Comparison of ENCODE assay signal across 1 cellular context in genomic region chr12:66169221-66170170, GRCh38.
TF ChIP-seq lines count a peak whose summit lies in the region.

A gene with protein sequence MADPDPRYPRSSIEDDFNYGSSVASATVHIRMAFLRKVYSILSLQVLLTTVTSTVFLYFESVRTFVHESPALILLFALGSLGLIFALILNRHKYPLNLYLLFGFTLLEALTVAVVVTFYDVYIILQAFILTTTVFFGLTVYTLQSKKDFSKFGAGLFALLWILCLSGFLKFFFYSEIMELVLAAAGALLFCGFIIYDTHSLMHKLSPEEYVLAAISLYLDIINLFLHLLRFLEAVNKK (minus strand): TSS chr12:66169996. CDS start chr12:66169951, 45 bp downstream.

TF ChIP-seq in K562, 482 proteins besides CTCF, POLR2A, EP300 and RAD21 (continued from another document and continues in another):
- TF ChIP-seq, protein P1, sequence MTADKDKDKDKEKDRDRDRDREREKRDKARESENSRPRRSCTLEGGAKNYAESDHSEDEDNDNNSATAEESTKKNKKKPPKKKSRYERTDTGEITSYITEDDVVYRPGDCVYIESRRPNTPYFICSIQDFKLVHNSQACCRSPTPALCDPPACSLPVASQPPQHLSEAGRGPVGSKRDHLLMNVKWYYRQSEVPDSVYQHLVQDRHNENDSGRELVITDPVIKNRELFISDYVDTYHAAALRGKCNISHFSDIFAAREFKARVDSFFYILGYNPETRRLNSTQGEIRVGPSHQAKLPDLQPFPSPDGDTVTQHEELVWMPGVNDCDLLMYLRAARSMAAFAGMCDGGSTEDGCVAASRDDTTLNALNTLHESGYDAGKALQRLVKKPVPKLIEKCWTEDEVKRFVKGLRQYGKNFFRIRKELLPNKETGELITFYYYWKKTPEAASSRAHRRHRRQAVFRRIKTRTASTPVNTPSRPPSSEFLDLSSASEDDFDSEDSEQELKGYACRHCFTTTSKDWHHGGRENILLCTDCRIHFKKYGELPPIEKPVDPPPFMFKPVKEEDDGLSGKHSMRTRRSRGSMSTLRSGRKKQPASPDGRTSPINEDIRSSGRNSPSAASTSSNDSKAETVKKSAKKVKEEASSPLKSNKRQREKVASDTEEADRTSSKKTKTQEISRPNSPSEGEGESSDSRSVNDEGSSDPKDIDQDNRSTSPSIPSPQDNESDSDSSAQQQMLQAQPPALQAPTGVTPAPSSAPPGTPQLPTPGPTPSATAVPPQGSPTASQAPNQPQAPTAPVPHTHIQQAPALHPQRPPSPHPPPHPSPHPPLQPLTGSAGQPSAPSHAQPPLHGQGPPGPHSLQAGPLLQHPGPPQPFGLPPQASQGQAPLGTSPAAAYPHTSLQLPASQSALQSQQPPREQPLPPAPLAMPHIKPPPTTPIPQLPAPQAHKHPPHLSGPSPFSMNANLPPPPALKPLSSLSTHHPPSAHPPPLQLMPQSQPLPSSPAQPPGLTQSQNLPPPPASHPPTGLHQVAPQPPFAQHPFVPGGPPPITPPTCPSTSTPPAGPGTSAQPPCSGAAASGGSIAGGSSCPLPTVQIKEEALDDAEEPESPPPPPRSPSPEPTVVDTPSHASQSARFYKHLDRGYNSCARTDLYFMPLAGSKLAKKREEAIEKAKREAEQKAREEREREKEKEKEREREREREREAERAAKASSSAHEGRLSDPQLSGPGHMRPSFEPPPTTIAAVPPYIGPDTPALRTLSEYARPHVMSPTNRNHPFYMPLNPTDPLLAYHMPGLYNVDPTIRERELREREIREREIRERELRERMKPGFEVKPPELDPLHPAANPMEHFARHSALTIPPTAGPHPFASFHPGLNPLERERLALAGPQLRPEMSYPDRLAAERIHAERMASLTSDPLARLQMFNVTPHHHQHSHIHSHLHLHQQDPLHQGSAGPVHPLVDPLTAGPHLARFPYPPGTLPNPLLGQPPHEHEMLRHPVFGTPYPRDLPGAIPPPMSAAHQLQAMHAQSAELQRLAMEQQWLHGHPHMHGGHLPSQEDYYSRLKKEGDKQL (CRISPR knock-in tag; IDR thresholded peaks at IDR 0.05; ENCODE audit: borderline replicate concordance), result no peak
- TF ChIP-seq, protein P2, sequence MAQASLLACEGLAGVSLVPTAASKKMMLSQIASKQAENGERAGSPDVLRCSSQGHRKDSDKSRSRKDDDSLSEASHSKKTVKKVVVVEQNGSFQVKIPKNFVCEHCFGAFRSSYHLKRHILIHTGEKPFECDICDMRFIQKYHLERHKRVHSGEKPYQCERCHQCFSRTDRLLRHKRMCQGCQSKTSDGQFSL (CRISPR knock-in tag; IDR thresholded peaks at IDR 0.05), result peak; percentile 60; the same call in 1 of the 2 replicates
- TF ChIP-seq, protein P2 (tag; IDR thresholded peaks at IDR 0.05), result no peak
- TF ChIP-seq, protein P3, sequence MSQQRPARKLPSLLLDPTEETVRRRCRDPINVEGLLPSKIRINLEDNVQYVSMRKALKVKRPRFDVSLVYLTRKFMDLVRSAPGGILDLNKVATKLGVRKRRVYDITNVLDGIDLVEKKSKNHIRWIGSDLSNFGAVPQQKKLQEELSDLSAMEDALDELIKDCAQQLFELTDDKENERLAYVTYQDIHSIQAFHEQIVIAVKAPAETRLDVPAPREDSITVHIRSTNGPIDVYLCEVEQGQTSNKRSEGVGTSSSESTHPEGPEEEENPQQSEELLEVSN (IDR thresholded peaks at IDR 0.05; ENCODE audit: borderline replicate concordance in 1 of 2, extremely low read depth in 1 of 2, insufficient read depth in 1 of 2, insufficient read length in 1 of 2, low read depth in 1 of 2, low read length in 1 of 2, poor library complexity in 1 of 2, severe bottlenecking in 1 of 2), result peak; percentile 45 to 57
- TF ChIP-seq TEAD4 (IDR thresholded peaks at IDR 0.05; ENCODE audit: low read length) (peak; percentile 58), TEAD4 (CRISPR knock-in tag; IDR thresholded peaks at IDR 0.05; ENCODE audit: borderline replicate concordance) (no peak), CREM (IDR thresholded peaks at IDR 0.05; ENCODE audit: low read depth) (peak; percentile 89), HLTF (IDR thresholded peaks at IDR 0.05) (peak; percentile 88; the same call in 1 of the 2 replicates), MBD2 (IDR thresholded peaks at IDR 0.05; ENCODE audit: borderline replicate concordance, low read depth) (peak; percentile 46), ZNF274 (IDR thresholded peaks at IDR 0.05; ENCODE audit: borderline replicate concordance, low read depth, low read length) (no peak), ETV1 (tag; conservative IDR thresholded peaks at IDR 0.05; ENCODE audit: low read depth) (peak; percentile 97), HMBOX1 (IDR thresholded peaks at IDR 0.05) (no peak), SIX5 (IDR thresholded peaks at IDR 0.05; ENCODE audit: borderline replicate concordance in 1 of 2, insufficient read depth in 1 of 2, low read depth in 1 of 2, low read length in 2 of 2) (no peak), BRD4 (IDR thresholded peaks at IDR 0.05) (peak; percentile 82; the same call in 1 of the 2 replicates), KLF16 (IDR thresholded peaks at IDR 0.05) (peak; percentile 14; the same call in 1 of the 2 replicates), PKNOX1 (IDR thresholded peaks at IDR 0.05) (0 out of 2 replicates have a peak, but pooled peaks have one; percentile 21), TEAD2 (tag; IDR thresholded peaks at IDR 0.05) (peak; percentile 22; the same call in 1 of the 2 replicates), RCOR1 (IDR thresholded peaks at IDR 0.05; ENCODE audit: borderline replicate concordance in 1 of 2, low read depth in 2 of 2, low read length in 2 of 2) (peak in 1 of 2 experiments; percentile 58; a peak in 3 of 4 replicates), JUNB (CRISPR knock-in tag; conservative IDR thresholded peaks at IDR 0.05) (0 out of 2 replicates have a peak, but pooled peaks have one; percentile 20), ZNF57 (CRISPR knock-in tag; IDR thresholded peaks at IDR 0.05) (no peak), TCF15 (CRISPR knock-in tag; IDR thresholded peaks at IDR 0.05) (no peak), NRF1 (conservative IDR thresholded peaks at IDR 0.05 in 1 of 2, IDR thresholded peaks at IDR 0.05 in 1 of 2) (peak; percentile 52 to 58), ELF1 (tag; IDR thresholded peaks at IDR 0.05) (peak; percentile 97), ATF1 (CRISPR knock-in tag; IDR thresholded peaks at IDR 0.05) (0 out of 2 replicates have a peak, but pooled peaks have one; percentile 31), ATF1 (tag; IDR thresholded peaks at IDR 0.05) (peak; percentile 88), ZNF584 (CRISPR knock-in tag; IDR thresholded peaks at IDR 0.05; ENCODE audit: low read depth) (no peak), MYNN (IDR thresholded peaks at IDR 0.05) (0 out of 2 replicates have a peak, but pooled peaks have one; percentile 15), MYNN (CRISPR knock-in tag; IDR thresholded peaks at IDR 0.05) (no peak), SMAD4 (CRISPR knock-in tag; conservative IDR thresholded peaks at IDR 0.05) (peak; percentile 74), TOE1 (IDR thresholded peaks at IDR 0.05; ENCODE audit: borderline replicate concordance) (peak; percentile 60; the same call in 1 of the 2 replicates), TOE1 (CRISPR knock-in tag; IDR thresholded peaks at IDR 0.05; ENCODE audit: borderline replicate concordance, low read depth) (no peak), ZNF3 (CRISPR knock-in tag; IDR thresholded peaks at IDR 0.05) (no peak)
- TF ChIP-seq, protein P4, sequence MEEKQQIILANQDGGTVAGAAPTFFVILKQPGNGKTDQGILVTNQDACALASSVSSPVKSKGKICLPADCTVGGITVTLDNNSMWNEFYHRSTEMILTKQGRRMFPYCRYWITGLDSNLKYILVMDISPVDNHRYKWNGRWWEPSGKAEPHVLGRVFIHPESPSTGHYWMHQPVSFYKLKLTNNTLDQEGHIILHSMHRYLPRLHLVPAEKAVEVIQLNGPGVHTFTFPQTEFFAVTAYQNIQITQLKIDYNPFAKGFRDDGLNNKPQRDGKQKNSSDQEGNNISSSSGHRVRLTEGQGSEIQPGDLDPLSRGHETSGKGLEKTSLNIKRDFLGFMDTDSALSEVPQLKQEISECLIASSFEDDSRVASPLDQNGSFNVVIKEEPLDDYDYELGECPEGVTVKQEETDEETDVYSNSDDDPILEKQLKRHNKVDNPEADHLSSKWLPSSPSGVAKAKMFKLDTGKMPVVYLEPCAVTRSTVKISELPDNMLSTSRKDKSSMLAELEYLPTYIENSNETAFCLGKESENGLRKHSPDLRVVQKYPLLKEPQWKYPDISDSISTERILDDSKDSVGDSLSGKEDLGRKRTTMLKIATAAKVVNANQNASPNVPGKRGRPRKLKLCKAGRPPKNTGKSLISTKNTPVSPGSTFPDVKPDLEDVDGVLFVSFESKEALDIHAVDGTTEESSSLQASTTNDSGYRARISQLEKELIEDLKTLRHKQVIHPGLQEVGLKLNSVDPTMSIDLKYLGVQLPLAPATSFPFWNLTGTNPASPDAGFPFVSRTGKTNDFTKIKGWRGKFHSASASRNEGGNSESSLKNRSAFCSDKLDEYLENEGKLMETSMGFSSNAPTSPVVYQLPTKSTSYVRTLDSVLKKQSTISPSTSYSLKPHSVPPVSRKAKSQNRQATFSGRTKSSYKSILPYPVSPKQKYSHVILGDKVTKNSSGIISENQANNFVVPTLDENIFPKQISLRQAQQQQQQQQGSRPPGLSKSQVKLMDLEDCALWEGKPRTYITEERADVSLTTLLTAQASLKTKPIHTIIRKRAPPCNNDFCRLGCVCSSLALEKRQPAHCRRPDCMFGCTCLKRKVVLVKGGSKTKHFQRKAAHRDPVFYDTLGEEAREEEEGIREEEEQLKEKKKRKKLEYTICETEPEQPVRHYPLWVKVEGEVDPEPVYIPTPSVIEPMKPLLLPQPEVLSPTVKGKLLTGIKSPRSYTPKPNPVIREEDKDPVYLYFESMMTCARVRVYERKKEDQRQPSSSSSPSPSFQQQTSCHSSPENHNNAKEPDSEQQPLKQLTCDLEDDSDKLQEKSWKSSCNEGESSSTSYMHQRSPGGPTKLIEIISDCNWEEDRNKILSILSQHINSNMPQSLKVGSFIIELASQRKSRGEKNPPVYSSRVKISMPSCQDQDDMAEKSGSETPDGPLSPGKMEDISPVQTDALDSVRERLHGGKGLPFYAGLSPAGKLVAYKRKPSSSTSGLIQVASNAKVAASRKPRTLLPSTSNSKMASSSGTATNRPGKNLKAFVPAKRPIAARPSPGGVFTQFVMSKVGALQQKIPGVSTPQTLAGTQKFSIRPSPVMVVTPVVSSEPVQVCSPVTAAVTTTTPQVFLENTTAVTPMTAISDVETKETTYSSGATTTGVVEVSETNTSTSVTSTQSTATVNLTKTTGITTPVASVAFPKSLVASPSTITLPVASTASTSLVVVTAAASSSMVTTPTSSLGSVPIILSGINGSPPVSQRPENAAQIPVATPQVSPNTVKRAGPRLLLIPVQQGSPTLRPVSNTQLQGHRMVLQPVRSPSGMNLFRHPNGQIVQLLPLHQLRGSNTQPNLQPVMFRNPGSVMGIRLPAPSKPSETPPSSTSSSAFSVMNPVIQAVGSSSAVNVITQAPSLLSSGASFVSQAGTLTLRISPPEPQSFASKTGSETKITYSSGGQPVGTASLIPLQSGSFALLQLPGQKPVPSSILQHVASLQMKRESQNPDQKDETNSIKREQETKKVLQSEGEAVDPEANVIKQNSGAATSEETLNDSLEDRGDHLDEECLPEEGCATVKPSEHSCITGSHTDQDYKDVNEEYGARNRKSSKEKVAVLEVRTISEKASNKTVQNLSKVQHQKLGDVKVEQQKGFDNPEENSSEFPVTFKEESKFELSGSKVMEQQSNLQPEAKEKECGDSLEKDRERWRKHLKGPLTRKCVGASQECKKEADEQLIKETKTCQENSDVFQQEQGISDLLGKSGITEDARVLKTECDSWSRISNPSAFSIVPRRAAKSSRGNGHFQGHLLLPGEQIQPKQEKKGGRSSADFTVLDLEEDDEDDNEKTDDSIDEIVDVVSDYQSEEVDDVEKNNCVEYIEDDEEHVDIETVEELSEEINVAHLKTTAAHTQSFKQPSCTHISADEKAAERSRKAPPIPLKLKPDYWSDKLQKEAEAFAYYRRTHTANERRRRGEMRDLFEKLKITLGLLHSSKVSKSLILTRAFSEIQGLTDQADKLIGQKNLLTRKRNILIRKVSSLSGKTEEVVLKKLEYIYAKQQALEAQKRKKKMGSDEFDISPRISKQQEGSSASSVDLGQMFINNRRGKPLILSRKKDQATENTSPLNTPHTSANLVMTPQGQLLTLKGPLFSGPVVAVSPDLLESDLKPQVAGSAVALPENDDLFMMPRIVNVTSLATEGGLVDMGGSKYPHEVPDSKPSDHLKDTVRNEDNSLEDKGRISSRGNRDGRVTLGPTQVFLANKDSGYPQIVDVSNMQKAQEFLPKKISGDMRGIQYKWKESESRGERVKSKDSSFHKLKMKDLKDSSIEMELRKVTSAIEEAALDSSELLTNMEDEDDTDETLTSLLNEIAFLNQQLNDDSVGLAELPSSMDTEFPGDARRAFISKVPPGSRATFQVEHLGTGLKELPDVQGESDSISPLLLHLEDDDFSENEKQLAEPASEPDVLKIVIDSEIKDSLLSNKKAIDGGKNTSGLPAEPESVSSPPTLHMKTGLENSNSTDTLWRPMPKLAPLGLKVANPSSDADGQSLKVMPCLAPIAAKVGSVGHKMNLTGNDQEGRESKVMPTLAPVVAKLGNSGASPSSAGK (IDR thresholded peaks at IDR 0.05), result peak; percentile 58
